In genomic region chr6:160519133-160519532, GRCh38 we compare ENCODE assay signal across 10 cellular contexts.
DNase-seq lines count a peak whose midpoint lies in the region; ATAC-seq and TF ChIP-seq lines count a peak whose summit lies in the region.
"Had no signal": no experiment of that assay in that cellular context is flagged by ENCODE, and none has a peak within 500 bp of the region (broad histone marks: within the 10 kb centered on the region; RNA-seq: fewer than 3 reads in every experiment).

No MANE protein-coding gene starts in this region.

- H3K27me3 Mint-ChIP-seq in MCF 10A (ENCODE audit: insufficient read depth, unreplicated experiment) (no peaks in the 10 kb centered on the region), glutamatergic neuron (ENCODE audit: unreplicated experiment) (no peaks in the 10 kb centered on the region)

- H3F3A ChIP-seq in PC-3 (ENCODE audit: low read length, unreplicated experiment), result no peaks in the 10 kb centered on the region

- H3K36me3 Mint-ChIP-seq in MCF 10A (ENCODE audit: insufficient read depth, unreplicated experiment) (no peaks in the 10 kb centered on the region), glutamatergic neuron (ENCODE audit: unreplicated experiment) (no peaks in the 10 kb centered on the region)
- H3K36me3 Mint-ChIP-seq in stimulated activated effector memory CD8-positive, alpha-beta T cell treated with anti-CD3 and anti-CD28 coated beads, Interleukin-12 subunit alpha, Interleukin-12 subunit beta, amount 100 ng/mL, for 72 hours, result peaks cover 5% of the 10 kb centered on the region

- DNase-seq in MCF 10A (ENCODE audit: unreplicated experiment), result no peak
- DNase-seq in breast epithelium (ENCODE audit: low spot score in 2 of 2), result no peak
- no peak for DNase-seq in PC-3
- no peak for DNase-seq in glutamatergic neuron
- DNase-seq in stimulated activated effector memory CD8-positive, alpha-beta T cell treated with anti-CD3 and anti-CD28 coated beads, Interleukin-12 subunit alpha, Interleukin-12 subunit beta, amount 100 ng/mL, for 72 hours (ENCODE audit: low spot score in 2 of 2), result no peak
- DNase-seq in RKO (ENCODE audit: low spot score), result no peak
- no peak for DNase-seq in NCI-H1436 treated with DMSO at 0.1 percent for 48 hours (lab: John Stamatoyannopoulos, UW)

- H3K27ac ChIP-seq in breast epithelium (no peak overlapping the region), PC-3 (ENCODE audit: low read length) (no peak overlapping the region)
- H3K27ac ChIP-seq: cardiac muscle cell had no signal

- H3K9ac ChIP-seq in PC-3 (ENCODE audit: low read length), result peak overlapping the region; percentile 80; the same call in 1 of the 2 replicates

- H3K4me3 Mint-ChIP-seq in MCF 10A (ENCODE audit: unreplicated experiment) (peak overlapping the region; percentile 93), glutamatergic neuron (ENCODE audit: unreplicated experiment) (peak overlapping the region; percentile 46)
- H3K4me3 Mint-ChIP-seq in stimulated activated effector memory CD8-positive, alpha-beta T cell treated with anti-CD3 and anti-CD28 coated beads, Interleukin-12 subunit alpha, Interleukin-12 subunit beta, amount 100 ng/mL, for 72 hours, result peak overlapping the region; percentile 87

- no peak overlapping the region for H3K4me3 ChIP-seq in breast epithelium
- peak overlapping the region; percentile 79 for H3K4me3 ChIP-seq in PC-3 (ENCODE audit: low read length)

- TF ChIP-seq POLR2A in breast epithelium (IDR thresholded peaks at IDR 0.05), result no peak

- H3K79me2 ChIP-seq in PC-3 (ENCODE audit: low read length), result no peaks in the 10 kb centered on the region

- H3K4me1 ChIP-seq in breast epithelium (no peaks in the 10 kb centered on the region), PC-3 (ENCODE audit: insufficient read depth, low read length) (peaks cover 10% of the 10 kb centered on the region; the same call in 1 of the 2 replicates)

- TF ChIP-seq CTCF in MCF 10A (IDR thresholded peaks at IDR 0.05; ENCODE audit: unreplicated experiment) (no peak), breast epithelium (IDR thresholded peaks at IDR 0.05) (no peak), PC-3 (conservative IDR thresholded peaks at IDR 0.05; ENCODE audit: low read depth, low read length) (no peak), glutamatergic neuron (IDR thresholded peaks at IDR 0.05; ENCODE audit: partially characterized antibody, unreplicated experiment) (no peak)

- H3K27ac Mint-ChIP-seq in MCF 10A (ENCODE audit: low read depth, unreplicated experiment), result peak overlapping the region; percentile 67
- no peak overlapping the region for H3K27ac Mint-ChIP-seq in glutamatergic neuron (ENCODE audit: unreplicated experiment)
- H3K27ac Mint-ChIP-seq in stimulated activated effector memory CD8-positive, alpha-beta T cell treated with anti-CD3 and anti-CD28 coated beads, Interleukin-12 subunit alpha, Interleukin-12 subunit beta, amount 100 ng/mL, for 72 hours, result peak overlapping the region; percentile 95

- peak overlapping the region; percentile 94 for H3K4me2 ChIP-seq in PC-3 (ENCODE audit: low read length)

- H3K36me3 ChIP-seq in breast epithelium, result no peaks in the 10 kb centered on the region
- H3K36me3 ChIP-seq in PC-3 (ENCODE audit: low read depth, low read length), result no peaks in the 10 kb centered on the region
- H3K36me3 ChIP-seq: cardiac muscle cell had no signal

- H3K9me2 ChIP-seq in PC-3 (replicated peaks; ENCODE audit: low read length), result no peaks in the 10 kb centered on the region
- H3K9me2 ChIP-seq: SK-N-SH had no signal

- H2AFZ ChIP-seq in PC-3 (ENCODE audit: low read length), result no peak overlapping the region; the same call in 1 of the 2 replicates

- H3K9me3 ChIP-seq in breast epithelium (no peaks in the 10 kb centered on the region), PC-3 (ENCODE audit: low read length) (no peaks in the 10 kb centered on the region)
- H3K9me3 ChIP-seq: SK-N-SH had no signal

- H4K20me1 ChIP-seq in PC-3 (ENCODE audit: low read length), result no peaks in the 10 kb centered on the region

- BruUV-seq in MCF 10A (replicated peaks; lab: Mats Ljungman, UMichigan) (no TSS peak), PC-3 (replicated peaks; lab: Mats Ljungman, UMichigan) (no TSS peak)

- H3K4me1 Mint-ChIP-seq in MCF 10A (ENCODE audit: insufficient read depth, unreplicated experiment), result peaks cover 10% of the 10 kb centered on the region
- H3K4me1 Mint-ChIP-seq in glutamatergic neuron (ENCODE audit: low read depth, unreplicated experiment), result no peaks in the 10 kb centered on the region
- H3K4me1 Mint-ChIP-seq in stimulated activated effector memory CD8-positive, alpha-beta T cell treated with anti-CD3 and anti-CD28 coated beads, Interleukin-12 subunit alpha, Interleukin-12 subunit beta, amount 100 ng/mL, for 72 hours, result peaks cover 44% of the 10 kb centered on the region

- CTCF ChIA-PET in MCF 10A (lab: Yijun Ruan, JAX), result interaction anchor here (0.5 to 6.8 kb wide), 32 partner anchors 8 to 855 kb away, joined by 3 to 93 read pairs (median 4); no protein-coding TSS in a partner anchor
- CTCF ChIA-PET in PC-3 (lab: Charles Lee), result interaction anchor here (0.9 to 1.0 kb wide), 2 partner anchors 15 to 298 kb away, joined by 5 to 6 read pairs; no protein-coding TSS in a partner anchor

- intact Hi-C loops in MCF 10A (cut with micrococcal nuclease), result loop anchor here (1.0 kb wide), 1 partner anchor 149 kb away; no protein-coding TSS in a partner anchor
- intact Hi-C loops in breast epithelium (cut with DNase I; ENCODE audit: low total_unique reads), result no loop called here
- intact Hi-C loops in PC-3 (cut with micrococcal nuclease), result loop anchor here (1.0 to 10.0 kb wide), 2 partner anchors 54 to 149 kb away; no protein-coding TSS in a partner anchor

- no peaks in the 10 kb centered on the region for H3K27me3 ChIP-seq in breast epithelium
- H3K27me3 ChIP-seq in PC-3 (ENCODE audit: low read length), result no peaks in the 10 kb centered on the region
- H3K27me3 ChIP-seq: cardiac muscle cell had no signal

- no peak for ATAC-seq in PC-3
- no peak for ATAC-seq in stimulated activated effector memory CD8-positive, alpha-beta T cell treated with anti-CD3 and anti-CD28 coated beads, Interleukin-12 subunit alpha, Interleukin-12 subunit beta, amount 100 ng/mL, for 72 hours
- no peak for ATAC-seq in SK-N-SH treated with all-trans-retinoic acid at 6 μM for 48 hours

- H3K9me3 Mint-ChIP-seq in MCF 10A (ENCODE audit: unreplicated experiment) (peaks cover 8% of the 10 kb centered on the region), glutamatergic neuron (ENCODE audit: unreplicated experiment) (peaks cover 8% of the 10 kb centered on the region)
- peaks cover 4% of the 10 kb centered on the region for H3K9me3 Mint-ChIP-seq in stimulated activated effector memory CD8-positive, alpha-beta T cell treated with anti-CD3 and anti-CD28 coated beads, Interleukin-12 subunit alpha, Interleukin-12 subunit beta, amount 100 ng/mL, for 72 hours

- POLR2A ChIA-PET in MCF 10A (lab: Yijun Ruan, JAX) (interaction anchor here (0.9 kb wide), 2 partner anchors 14 to 303 kb away, joined by 3 to 4 read pairs; no protein-coding TSS in a partner anchor), PC-3 (lab: Charles Lee; ENCODE audit: unreplicated experiment) (no interaction called here)

TF ChIP-seq in SK-N-SH treated with all-trans-retinoic acid at 6 μM for 48 hours, 23 proteins besides CTCF, POLR2A, EP300 and RAD21:
- TF ChIP-seq ZNF8 (CRISPR knock-in tag; IDR thresholded peaks at IDR 0.05) (no peak), PATZ1 (CRISPR knock-in tag; IDR thresholded peaks at IDR 0.05; ENCODE audit: borderline replicate concordance) (no peak), BACH2 (CRISPR knock-in tag; IDR thresholded peaks at IDR 0.05; ENCODE audit: borderline replicate concordance) (no peak), CSDC2 (CRISPR knock-in tag; IDR thresholded peaks at IDR 0.05) (no peak), ZFP3 (CRISPR knock-in tag; IDR thresholded peaks at IDR 0.05) (no peak), SNAI2 (CRISPR knock-in tag; IDR thresholded peaks at IDR 0.05) (no peak), ZNF70 (CRISPR knock-in tag; IDR thresholded peaks at IDR 0.05) (no peak), CREB5 (CRISPR knock-in tag; IDR thresholded peaks at IDR 0.05; ENCODE audit: low read depth) (no peak), ESRRG (CRISPR knock-in tag; IDR thresholded peaks at IDR 0.05) (no peak)
